Comparison of ENCODE assay signal across 24 cellular contexts in genomic region chr7:323410-323809, GRCh38. TPM values are rescaled to one million over a fixed set of nuclear protein-coding genes. Genes with fewer than 3 reads are reported as not detected.
DNase-seq lines count a peak whose midpoint lies in the region; ATAC-seq and TF ChIP-seq lines count a peak whose summit lies in the region.
"Had no signal": no experiment of that assay in that cellular context is flagged by ENCODE, and none has a peak within 500 bp of the region (broad histone marks: within the 10 kb centered on the region; RNA-seq: fewer than 3 reads in every experiment).

No MANE protein-coding gene starts in this region.

- H3K4me1 ChIP-seq in RWPE2 (ENCODE audit: insufficient read depth, poor library complexity, severe bottlenecking): no peaks in the 10 kb centered on the region
- H3K4me1 ChIP-seq in hepatocyte (ENCODE audit: insufficient read depth): peaks cover 36% of the 10 kb centered on the region
- no peaks in the 10 kb centered on the region for H3K4me1 ChIP-seq in naive thymus-derived CD4-positive, alpha-beta T cell (ENCODE audit: control insufficient read depth in 2 of 2, insufficient read depth in 2 of 2, low read length in 2 of 2)

- no peak overlapping the region for H3K27ac ChIP-seq in RWPE2 (ENCODE audit: poor library complexity, severe bottlenecking)
- peak overlapping the region; percentile 14 for H3K27ac ChIP-seq in hepatocyte
- H3K27ac ChIP-seq in naive thymus-derived CD4-positive, alpha-beta T cell (ENCODE audit: low read depth, low read length): no peak overlapping the region
- H3K27ac ChIP-seq: A549 had no signal

- intact Hi-C loops in naive thymus-derived CD4-positive, alpha-beta T cell (cut with micrococcal nuclease): loop anchor here (2.0 to 5.0 kb wide), 2 partner anchors 403 to 629 kb away; partner anchors contain the start of genes ADAP1 (in 1 of the 2), DNAAF5 (in 1 of the 2) and PRKAR1B (in 1 of the 2)

- H3K27me3 ChIP-seq in RWPE2 (ENCODE audit: insufficient read depth, poor library complexity, severe bottlenecking) (peaks cover 20% of the 10 kb centered on the region), hepatocyte (no peaks in the 10 kb centered on the region)
- no peaks in the 10 kb centered on the region for H3K27me3 ChIP-seq in naive thymus-derived CD4-positive, alpha-beta T cell (ENCODE audit: control insufficient read depth in 2 of 2, insufficient read depth in 2 of 2, low read length in 2 of 2)

- no peaks in the 10 kb centered on the region for H4K20me1 ChIP-seq in hepatocyte (ENCODE audit: insufficient read depth, poor library complexity, severe bottlenecking)

- no peaks in the 10 kb centered on the region for H3K9me3 ChIP-seq in RWPE2 (ENCODE audit: severe bottlenecking)
- no peaks in the 10 kb centered on the region for H3K9me3 ChIP-seq in hepatocyte (ENCODE audit: low read depth)
- H3K9me3 ChIP-seq in naive thymus-derived CD4-positive, alpha-beta T cell (ENCODE audit: control insufficient read depth in 2 of 3, low read length in 3 of 3): no peaks in the 10 kb centered on the region
- H3K9me3 ChIP-seq: A549, MG63 had no signal

- no peak overlapping the region for H3K4me2 ChIP-seq in hepatocyte
- H3K4me2 ChIP-seq: A549 had no signal

- peaks cover 0 to 1% (median 0%) of the 10 kb centered on the region in 11 donors for H3K9me3 Mint-ChIP-seq in naive thymus-derived CD4-positive, alpha-beta T cell
- H3K9me3 Mint-ChIP-seq in WTC11: peaks cover 7% of the 10 kb centered on the region; the same call in 1 of the 2 replicates
- H3K9me3 Mint-ChIP-seq: CD8-positive, alpha-beta T cell had no signal

- H2AFZ ChIP-seq in hepatocyte: no peak overlapping the region

- ATAC-seq in RWPE2 (ENCODE audit: low read depth): no peak
- no peak for ATAC-seq in left lobe of liver
- no peak for ATAC-seq in naive thymus-derived CD4-positive, alpha-beta T cell
- ATAC-seq in WTC11: no peak
- ATAC-seq: A549; CD8-positive, alpha-beta T cell had no signal

- peak; percentile 1 for DNase-seq in AG10803 (ENCODE audit: low read depth)
- peak; percentile 3 for DNase-seq in DMS114 treated with DMSO at 0.1 percent for 48 hours (lab: John Stamatoyannopoulos, UW; ENCODE audit: unreplicated experiment)
- peak; percentile 21 for DNase-seq in RWPE2 (ENCODE audit: low spot score)
- no peak for DNase-seq in hepatocyte (ENCODE audit: low spot score)
- no peak for DNase-seq in left lobe of liver (ENCODE audit: low spot score)
- DNase-seq in naive thymus-derived CD4-positive, alpha-beta T cell: no peak
- DNase-seq in WTC11 (ENCODE audit: low spot score): no peak
- DNase-seq in foreskin melanocyte: no peak
- DNase-seq: C1 segment of cervical spinal cord; CD8-positive, alpha-beta T cell; DMS 273 treated with DMSO at 0.1 percent for 48 hours; DMS79 treated with DMSO at 0.1 percent for 48 hours; KG1; MG63; NCI-H1105 treated with DMSO at 0.1 percent for 48 hours; NCI-H2029; NCI-H446; NCI-H526; NCI-H82; NK-92 treated with Interleukin-12 subunit alpha and Interleukin-12 subunit beta, amount 100 ng/mL, for 24 hours; RPMI8226; SHP77 had no signal

- TF ChIP-seq CTCF in AG10803 (conservative IDR thresholded peaks at IDR 0.05; ENCODE audit: low read length) (no peak), RWPE2 (IDR thresholded peaks at IDR 0.05; ENCODE audit: poor library complexity, severe bottlenecking) (no peak), hepatocyte (IDR thresholded peaks at IDR 0.05; ENCODE audit: poor library complexity) (no peak), WTC11 (IDR thresholded peaks at IDR 0.05) (no peak)

- H3K27ac Mint-ChIP-seq in naive thymus-derived CD4-positive, alpha-beta T cell: no peak overlapping the region
- H3K27ac Mint-ChIP-seq in WTC11: no peak overlapping the region
- H3K27ac Mint-ChIP-seq: CD8-positive, alpha-beta T cell had no signal

- H3K79me2 ChIP-seq in hepatocyte: no peaks in the 10 kb centered on the region

- POLR2A ChIA-PET in naive thymus-derived CD4-positive, alpha-beta T cell (lab: Charles Lee): no interaction called here
- POLR2A ChIA-PET in WTC11 (lab: Charles Lee): no interaction called here

- H3K9me2 ChIP-seq in hepatocyte (replicated peaks; ENCODE audit: insufficient read depth): no peaks in the 10 kb centered on the region

- H3K4me3 Mint-ChIP-seq in naive thymus-derived CD4-positive, alpha-beta T cell: peak overlapping the region in 1 of 10 donors; percentile 13
- H3K4me3 Mint-ChIP-seq in WTC11: no peak overlapping the region
- H3K4me3 Mint-ChIP-seq: CD8-positive, alpha-beta T cell had no signal

- WGBS in hepatocyte (ENCODE audit: low lambda C conversion rate, missing lambda C conversion rate): 62% methylated on average over 10 of the region's 10 CpGs

- H3K4me1 Mint-ChIP-seq in naive thymus-derived CD4-positive, alpha-beta T cell: peaks cover 0 to 4% (median 0%) of the 10 kb centered on the region in 7 donors
- no peaks in the 10 kb centered on the region for H3K4me1 Mint-ChIP-seq in WTC11

- no peak overlapping the region for H3K4me3 ChIP-seq in AG10803 (ENCODE audit: low read length)
- H3K4me3 ChIP-seq in RWPE2 (ENCODE audit: severe bottlenecking): no peak overlapping the region
- no peak overlapping the region for H3K4me3 ChIP-seq in hepatocyte
- no peak overlapping the region for H3K4me3 ChIP-seq in naive thymus-derived CD4-positive, alpha-beta T cell (ENCODE audit: low read length)
- H3K4me3 ChIP-seq: A549, MG63 had no signal

- H3K36me3 Mint-ChIP-seq in naive thymus-derived CD4-positive, alpha-beta T cell: no peaks in the 10 kb centered on the region
- H3K36me3 Mint-ChIP-seq in WTC11: no peaks in the 10 kb centered on the region
- H3K36me3 Mint-ChIP-seq: CD8-positive, alpha-beta T cell had no signal

- H3K36me3 ChIP-seq in RWPE2 (ENCODE audit: low read depth) (no peaks in the 10 kb centered on the region), hepatocyte (replicated peaks; ENCODE audit: insufficient read depth, low read depth) (no peaks in the 10 kb centered on the region)
- no peaks in the 10 kb centered on the region for H3K36me3 ChIP-seq in naive thymus-derived CD4-positive, alpha-beta T cell (ENCODE audit: control insufficient read depth in 2 of 3, insufficient read depth in 3 of 3, low read length in 3 of 3)
- H3K36me3 ChIP-seq: MG63 had no signal

- H3K27me3 Mint-ChIP-seq in naive thymus-derived CD4-positive, alpha-beta T cell: peaks cover 14 to 23% (median 15%) of the 10 kb centered on the region in 5 donors
- peaks cover 8% of the 10 kb centered on the region for H3K27me3 Mint-ChIP-seq in WTC11 (ENCODE audit: low read depth)

- CTCF ChIA-PET in naive thymus-derived CD4-positive, alpha-beta T cell (lab: Charles Lee): no interaction called here
- CTCF ChIA-PET in WTC11 (lab: Charles Lee): interaction anchor here (2.2 to 2.3 kb wide), 2 partner anchors 192 to 249 kb away, joined by 8 to 11 read pairs; no protein-coding TSS in a partner anchor

TF ChIP-seq in WTC11, 78 proteins besides CTCF, POLR2A, EP300 and RAD21 (continues in another document):
- TF ChIP-seq, protein P1, sequence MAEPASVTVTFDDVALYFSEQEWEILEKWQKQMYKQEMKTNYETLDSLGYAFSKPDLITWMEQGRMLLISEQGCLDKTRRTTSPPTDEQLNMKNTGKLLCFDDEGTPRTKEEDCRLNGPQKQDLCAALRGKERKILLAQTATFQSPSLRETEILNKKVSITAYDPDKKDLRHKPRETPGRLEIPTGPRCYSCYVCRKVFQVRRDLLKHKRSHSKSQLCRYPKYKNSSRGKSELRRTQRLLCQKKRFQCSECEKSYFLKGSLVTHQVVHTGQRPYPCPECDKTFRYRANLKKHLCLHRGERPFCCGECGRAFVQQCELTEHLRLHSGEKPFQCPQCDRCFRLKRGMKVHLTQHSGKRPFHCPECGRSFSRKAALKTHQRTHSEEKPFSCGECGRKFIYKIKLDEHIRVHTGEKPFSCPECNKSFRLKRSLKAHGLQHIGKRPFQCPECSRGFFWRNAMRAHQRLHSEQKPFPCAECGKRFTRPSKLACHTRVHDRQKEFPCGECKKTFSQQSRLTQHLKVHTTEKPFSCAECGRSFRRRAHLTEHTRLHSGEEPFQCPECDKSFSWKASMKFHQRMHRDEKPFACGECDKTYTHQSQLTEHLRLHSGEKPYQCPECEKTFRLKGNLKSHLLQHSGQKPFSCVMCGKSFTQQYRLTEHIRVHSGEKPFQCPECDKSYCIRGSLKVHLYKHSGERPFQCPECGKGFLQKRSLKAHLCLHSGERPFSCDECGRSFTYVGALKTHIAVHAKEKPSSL (CRISPR knock-in tag; conservative IDR thresholded peaks at IDR 0.05): no peak
- TF ChIP-seq, protein P2, sequence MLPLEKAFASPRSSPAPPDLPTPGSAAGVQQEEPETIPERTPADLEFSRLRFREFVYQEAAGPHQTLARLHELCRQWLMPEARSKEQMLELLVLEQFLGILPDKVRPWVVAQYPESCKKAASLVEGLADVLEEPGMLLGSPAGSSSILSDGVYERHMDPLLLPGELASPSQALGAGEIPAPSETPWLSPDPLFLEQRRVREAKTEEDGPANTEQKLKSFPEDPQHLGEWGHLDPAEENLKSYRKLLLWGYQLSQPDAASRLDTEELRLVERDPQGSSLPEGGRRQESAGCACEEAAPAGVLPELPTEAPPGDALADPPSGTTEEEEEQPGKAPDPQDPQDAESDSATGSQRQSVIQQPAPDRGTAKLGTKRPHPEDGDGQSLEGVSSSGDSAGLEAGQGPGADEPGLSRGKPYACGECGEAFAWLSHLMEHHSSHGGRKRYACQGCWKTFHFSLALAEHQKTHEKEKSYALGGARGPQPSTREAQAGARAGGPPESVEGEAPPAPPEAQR (CRISPR knock-in tag; IDR thresholded peaks at IDR 0.05): no peak
- TF ChIP-seq, protein P3, sequence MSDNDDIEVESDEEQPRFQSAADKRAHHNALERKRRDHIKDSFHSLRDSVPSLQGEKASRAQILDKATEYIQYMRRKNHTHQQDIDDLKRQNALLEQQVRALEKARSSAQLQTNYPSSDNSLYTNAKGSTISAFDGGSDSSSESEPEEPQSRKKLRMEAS (CRISPR knock-in tag; IDR thresholded peaks at IDR 0.05): no peak

RNA-seq across cellular contexts. Expression of gene FOXL3, which starts 33.4 kb away (rescaled TPM):
- total RNA-seq in hepatocyte: not detected in 2 replicates
- polyA plus RNA-seq in hepatocyte: not detected in 2 replicates
- not detected for total RNA-seq in left lobe of liver
- total RNA-seq in naive thymus-derived CD4-positive, alpha-beta T cell: not detected
- not detected for polyA plus RNA-seq in naive thymus-derived CD4-positive, alpha-beta T cell
- total RNA-seq in WTC11 (2021): not detected in 3 replicates
- total RNA-seq: CD8-positive, alpha-beta T cell; SK-MEL-5 had no signal
- polyA plus RNA-seq: A549 had no signal

Comparison
In these comparisons a context has a peak if more than half of its experiments do, and no peak if none do; other contexts are left out.
1. DNase-seq: peak in AG10803 (single experiment), DMS114 treated with DMSO at 0.1 percent for 48 hours (single experiment) and RWPE2 (single experiment); none in hepatocyte (single experiment), left lobe of liver (single experiment), naive thymus-derived CD4-positive, alpha-beta T cell (0 of 9), WTC11 (single experiment) and foreskin melanocyte (single experiment).